ENCODE assay signal across 8 cellular contexts in the genomic region with DNA sequence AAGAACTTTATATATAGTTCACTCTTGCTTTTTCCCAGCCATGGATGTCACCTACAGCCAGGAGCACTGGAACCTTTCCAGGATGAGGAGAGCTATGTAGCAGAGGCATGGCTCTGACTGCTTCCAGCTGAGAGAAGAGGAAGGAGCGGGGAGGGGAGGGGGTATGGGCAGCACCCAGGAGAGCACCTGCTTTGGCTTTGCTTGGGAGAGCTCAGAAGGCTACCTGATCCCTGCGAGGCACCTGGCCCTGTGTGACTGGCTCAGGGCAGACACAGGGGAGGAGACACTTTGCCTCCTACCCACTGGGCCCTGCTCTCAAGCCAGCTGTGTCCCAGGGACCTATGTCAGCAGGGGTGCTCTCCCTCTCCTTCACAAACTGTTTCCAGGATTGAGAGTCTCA.
DNase-seq lines count a peak whose midpoint lies in the region; TF ChIP-seq lines count a peak whose summit lies in the region.

No MANE protein-coding gene starts in this region.

- no peaks in the 10 kb centered on the region for H3K9me3 Mint-ChIP-seq in nephron progenitor cell

- no peak for TF ChIP-seq POLR2A in breast epithelium (IDR thresholded peaks at IDR 0.05)

- no peaks in the 10 kb centered on the region for H3K9me3 ChIP-seq in breast epithelium

- peak; percentile 96 for DNase-seq in DMS53 (lab: John Stamatoyannopoulos, UW)
- DNase-seq in NCI-H187 treated with DMSO at 0.1 percent for 48 hours (lab: John Stamatoyannopoulos, UW): peak; percentile 54
- peak in 1 of 2 donors; percentile 71 for DNase-seq in breast epithelium (ENCODE audit: low spot score in 2 of 2)
- DNase-seq in nephron progenitor cell: no peak
- no peak for DNase-seq in NCI-H82 (lab: John Stamatoyannopoulos, UW)
- DNase-seq in C1 segment of cervical spinal cord (lab: John Stamatoyannopoulos, UW): no peak
- no peak for DNase-seq in hepatic stellate cell (ENCODE audit: low spot score)
- no peak for DNase-seq in SKM-1 (lab: John Stamatoyannopoulos, UW; ENCODE audit: unreplicated experiment)

- no peaks in the 10 kb centered on the region for H3K36me3 ChIP-seq in breast epithelium

- peaks cover 2% of the 10 kb centered on the region for H3K27me3 Mint-ChIP-seq in nephron progenitor cell (ENCODE audit: low read depth, poor library complexity)

- no peak overlapping the region for H3K4me3 ChIP-seq in breast epithelium

- H3K27me3 ChIP-seq in breast epithelium: no peaks in the 10 kb centered on the region

- H3K27ac Mint-ChIP-seq in nephron progenitor cell: peak overlapping the region; percentile 57

- peaks cover 40% of the 10 kb centered on the region for H3K4me1 Mint-ChIP-seq in nephron progenitor cell

- H3K4me1 ChIP-seq in breast epithelium: peaks cover 0 to 7% of the 10 kb centered on the region in 2 donors

- H3K4me3 Mint-ChIP-seq in nephron progenitor cell: no peak overlapping the region

- H3K27ac ChIP-seq in breast epithelium: peak overlapping the region; percentile 16 to 50

- intact Hi-C loops in breast epithelium (cut with DNase I; ENCODE audit: low total_unique reads): no loop called here

- H3K36me3 Mint-ChIP-seq in nephron progenitor cell (ENCODE audit: low read depth): peaks cover 21% of the 10 kb centered on the region

- TF ChIP-seq CTCF in breast epithelium (IDR thresholded peaks at IDR 0.05): no peak
- TF ChIP-seq CTCF in nephron progenitor cell (IDR thresholded peaks at IDR 0.05): no peak

Comparison
In these comparisons a context has a peak if more than half of its experiments do, and no peak if none do; other contexts are left out.
1. DNase-seq: peak in DMS53 (single experiment) and NCI-H187 treated with DMSO at 0.1 percent for 48 hours (single experiment); none in nephron progenitor cell (single experiment), NCI-H82 (single experiment), C1 segment of cervical spinal cord (0 of 14), hepatic stellate cell (single experiment) and SKM-1 (single experiment).